Comparison of ENCODE assay signal across 8 cellular contexts in genomic region chr2:157492189-157492773, GRCh38. TPM values are rescaled to one million over a fixed set of nuclear protein-coding genes. Genes with fewer than 3 reads are reported as not detected.
DNase-seq lines count a peak whose midpoint lies in the region; ATAC-seq and FAIRE-seq lines count a peak whose summit lies in the region.

No MANE protein-coding gene starts in this region.

- POLR2A ChIA-PET in CD4-positive, alpha-beta memory T cell (lab: Charles Lee; ENCODE audit: partially characterized antibody): interaction anchor here (0.7 to 1.9 kb wide), 12 partner anchors 19 to 191 kb away, joined by 3 to 10 read pairs (median 4); no protein-coding TSS in a partner anchor

- CTCF ChIA-PET in CD4-positive, alpha-beta memory T cell (lab: Charles Lee; ENCODE audit: partially characterized antibody): interaction anchor here (0.7 to 11.3 kb wide), 48 partner anchors 8 to 541 kb away, joined by 3 to 135 read pairs (median 4); partner anchors contain the start of genes CYTIP and ERMN

- H3K36me3 ChIP-seq in CD4-positive, alpha-beta memory T cell (ENCODE audit: insufficient read depth, low read length): no peaks in the 10 kb centered on the region

- no peaks in the 10 kb centered on the region for H3K36me3 Mint-ChIP-seq in CD4-positive, alpha-beta memory T cell

- FAIRE-seq in GM19239 (lab: Jason Lieb, UNC): peak; percentile 95

- intact Hi-C loops in CD4-positive, alpha-beta memory T cell (cut with micrococcal nuclease): loop anchor here (1.0 to 10.0 kb wide), 12 partner anchors 23 to 1263 kb away; partner anchors contain the start of genes ACVR1, ACVR1C, CCDC148 and PKP4

- H3K9me3 ChIP-seq in CD4-positive, alpha-beta memory T cell (ENCODE audit: control insufficient read depth in 1 of 2, low read length in 2 of 2): no peaks in the 10 kb centered on the region

- peak overlapping the region in 1 of 7 donors; percentile 65 for H3K27ac Mint-ChIP-seq in CD4-positive, alpha-beta memory T cell

- H3K4me1 ChIP-seq in CD4-positive, alpha-beta memory T cell (ENCODE audit: insufficient read depth, low read length): peaks cover 8% of the 10 kb centered on the region

- no peaks in the 10 kb centered on the region for H3K27me3 ChIP-seq in CD4-positive, alpha-beta memory T cell (ENCODE audit: insufficient read depth, low read length)

- no peak overlapping the region for H3K27ac ChIP-seq in CD4-positive, alpha-beta memory T cell (ENCODE audit: low read depth, low read length)

- H3K4me3 ChIP-seq in CD4-positive, alpha-beta memory T cell (ENCODE audit: low read length in 2 of 2): no peak overlapping the region

- DNase-seq in CD4-positive, alpha-beta memory T cell: peak; percentile 65 to 70 (median 69)
- DNase-seq in GM19239 (ENCODE audit: insufficient read length, low spot score): peak; percentile 40
- peak; percentile 62 for DNase-seq in NCI-H460 (ENCODE audit: extremely low read depth, low read depth)
- peak; percentile 71 to 73 for DNase-seq in activated CD4-positive, alpha-beta T cell treated with anti-CD3 and anti-CD28 coated beads, Interleukin-2, amount 50 U/mL, for 4 hours
- peak; percentile 36 to 63 for DNase-seq in dermis microvascular lymphatic vessel endothelial cell (ENCODE audit: low read depth in 2 of 2)
- peak; percentile 86 for DNase-seq in medulla oblongata (ENCODE audit: extremely low spot score)
- peak; percentile 30 to 47 for DNase-seq in stimulated activated CD8-positive, alpha-beta memory T cell treated with anti-CD3 and anti-CD28 coated beads, Interleukin-2, amount 100 ng/mL, for 48 hours (ENCODE audit: low read depth in 2 of 2)

- H3K4me3 Mint-ChIP-seq in CD4-positive, alpha-beta memory T cell: no peak overlapping the region

- peaks cover 17 to 19% (median 18%) of the 10 kb centered on the region in 4 donors for H3K4me1 Mint-ChIP-seq in CD4-positive, alpha-beta memory T cell

- H3K9me3 Mint-ChIP-seq in CD4-positive, alpha-beta memory T cell: no peaks in the 10 kb centered on the region

- peak; percentile 97 for ATAC-seq in HG03175 (IDR thresholded peaks at IDR 0.05; ENCODE audit: unreplicated experiment)

- no peaks in the 10 kb centered on the region for H3K27me3 Mint-ChIP-seq in CD4-positive, alpha-beta memory T cell

RNA-seq across cellular contexts. Expression of gene CYTIP, which starts 48.4 kb away (rescaled TPM):
- 100 to 1,000 TPM; 231 to 248 TPM for total RNA-seq in CD4-positive, alpha-beta memory T cell
- 100 to 1,000 TPM; 163 to 176 TPM for polyA plus RNA-seq in CD4-positive, alpha-beta memory T cell
- 1.3 and 1.9 TPM in 2 replicates for total RNA-seq in NCI-H460 (2014; rRNA removed; shearing (Covaris generic))
- polyA plus RNA-seq in NCI-H460 (2014; cell fraction: nucleus; rRNA removed): 0.55 TPM in 1 of 2 replicates, not detected in the other
- not detected in 2 replicates for total RNA-seq in dermis microvascular lymphatic vessel endothelial cell

Comparison
In these comparisons a context has a peak if more than half of its experiments do, and no peak if none do; other contexts are left out.
1. RNA of gene CYTIP, which starts 48.4 kb away (total RNA-seq): 231 to 248 TPM in CD4-positive, alpha-beta memory T cell; 1.3 to 1.9 TPM in NCI-H460 and not detected in dermis microvascular lymphatic vessel endothelial cell; every median in the first group is over 10 times any median in the second.
2. Peak in every context shown above with its lines, with median percentiles within 50 percentile points of each other: DNase-seq.